ENCODE assay signal across 8 cellular contexts in genomic region chr19:52820472-52821205, GRCh38. TPM values are rescaled to one million over a fixed set of nuclear protein-coding genes. Genes with fewer than 3 reads are reported as not detected.
DNase-seq lines count a peak whose midpoint lies in the region; ATAC-seq, FAIRE-seq and TF ChIP-seq lines count a peak whose summit lies in the region.
"Not testable (repeated sequence)": the region's sequence is repeated elsewhere in the genome, so short reads cannot be mapped to it uniquely, and the experiment has no call there.

No MANE protein-coding gene starts in this region.

- intact Hi-C loops in GM12878 (cut with micrococcal nuclease; ENCODE audit: unreplicated experiment), result not testable (repeated sequence)

- in situ Hi-C loops in GM12878 (cut with MboI), result not testable (repeated sequence)

- peak overlapping the region; percentile 65 for H3K4me3 ChIP-seq in Jurkat, Clone E6-1 (ENCODE audit: low read length)
- peak overlapping the region; percentile 84 for H3K4me3 ChIP-seq in GM12878
- peak overlapping the region; percentile 95 for H3K4me3 ChIP-seq in cardiac muscle cell

- peak overlapping the region; percentile 80 for H3K9ac ChIP-seq in GM12878 (ENCODE audit: control insufficient read depth, insufficient read depth, low read length)

- peak overlapping the region; percentile 63 for H3K27ac ChIP-seq in GM12878 (ENCODE audit: control insufficient read depth, insufficient read depth)
- not testable (repeated sequence) for H3K27ac ChIP-seq in cardiac muscle cell

- not testable (repeated sequence) for H3K36me3 ChIP-seq in GM12878 (ENCODE audit: control insufficient read depth in 2 of 2, insufficient read depth in 2 of 2, low read length in 1 of 2); cardiac muscle cell

- TF ChIP-seq CTCF in GM12878 (IDR thresholded peaks at IDR 0.05 in 2 of 3, conservative IDR thresholded peaks at IDR 0.05 in 1 of 3; ENCODE audit: control insufficient read depth in 2 of 3, extremely low read depth in 1 of 3, insufficient read depth in 1 of 3, low read depth in 3 of 3, low read length in 3 of 3); cardiac muscle cell (IDR thresholded peaks at IDR 0.05; ENCODE audit: low read depth, low read length): not testable (repeated sequence)

- 27% methylated on average over 11 of the region's 20 CpGs for WGBS in GM12878 (ENCODE audit: insufficient coverage, insufficient replicate concordance, low lambda C conversion rate, missing lambda C conversion rate)

- TF ChIP-seq POLR2A in GM12878 (IDR thresholded peaks at IDR 0.05; ENCODE audit: low read depth, low read length), result not testable (repeated sequence)

- H3K27me3 ChIP-seq in GM12878 (replicated peaks in 1 of 2; ENCODE audit: control insufficient read depth in 2 of 2, insufficient read depth in 2 of 2, low read length in 1 of 2); cardiac muscle cell: not testable (repeated sequence)

- POLR2A ChIA-PET in GM12878 (lab: Charles Lee), result not testable (repeated sequence)

- ATAC-seq in GM21825 (IDR thresholded peaks at IDR 0.05; ENCODE audit: unreplicated experiment) (peak; percentile 27), T-helper 17 cell (peak; percentile 22), GM12878 (peak; percentile 75)
- ATAC-seq in natural killer cell treated with Interleukin-12 subunit alpha and Interleukin-12 subunit beta and Interleukin-15 and Interleukin-18, amount 100 ng/mL, for 72 hours, result peak; percentile 30 to 64
- peak; percentile 62 to 66 for ATAC-seq in stimulated activated naive B cell treated with anti-CD40 and anti-IgM and Interleukin-4, amounts not matched to agents 10 μg/mL and 1 μg/mL and 100 μg/mL, for 72 hours (replicated peaks)

- H3K9me3 Mint-ChIP-seq in natural killer cell treated with Interleukin-12 subunit alpha and Interleukin-12 subunit beta and Interleukin-15 and Interleukin-18, amount 100 ng/mL, for 72 hours; stimulated activated naive B cell treated with anti-CD40 and anti-IgM and Interleukin-4, amounts not matched to agents 10 μg/mL and 1 μg/mL and 100 μg/mL, for 72 hours: not testable (repeated sequence)

- H3K27ac Mint-ChIP-seq in T-helper 17 cell, result peak overlapping the region; percentile 81
- peak overlapping the region; percentile 64 to 90 for H3K27ac Mint-ChIP-seq in natural killer cell treated with Interleukin-12 subunit alpha and Interleukin-12 subunit beta and Interleukin-15 and Interleukin-18, amount 100 ng/mL, for 72 hours
- H3K27ac Mint-ChIP-seq in stimulated activated naive B cell treated with anti-CD40 and anti-IgM and Interleukin-4, amounts not matched to agents 10 μg/mL and 1 μg/mL and 100 μg/mL, for 72 hours, result peak overlapping the region; percentile 95

- H2AFZ ChIP-seq in GM12878 (ENCODE audit: control insufficient read depth, low read depth, low read length), result not testable (repeated sequence)

- TF ChIP-seq EP300 in GM12878 (IDR thresholded peaks at IDR 0.05; ENCODE audit: borderline replicate concordance in 1 of 2, control insufficient read depth in 1 of 2, low read depth in 2 of 2, low read length in 2 of 2), result not testable (repeated sequence)

- TSS peak; percentile 77 for BruUV-seq in GM12878 (replicated peaks; lab: Mats Ljungman, UMichigan)

- not testable (repeated sequence) for H3K9me3 ChIP-seq in T-helper 17 cell (ENCODE audit: control insufficient read depth, low read length, poor library complexity, severe bottlenecking); GM12878 (replicated peaks; ENCODE audit: control insufficient read depth, insufficient read depth, low read length); cardiac muscle cell (ENCODE audit: low read depth)

- H3K36me3 Mint-ChIP-seq in T-helper 17 cell (ENCODE audit: low read depth), result not testable (repeated sequence)
- H3K36me3 Mint-ChIP-seq in natural killer cell treated with Interleukin-12 subunit alpha and Interleukin-12 subunit beta and Interleukin-15 and Interleukin-18, amount 100 ng/mL, for 72 hours, result peaks cover 16% of the 10 kb centered on the region
- peaks cover 19 to 29% of the 10 kb centered on the region in 2 donors for H3K36me3 Mint-ChIP-seq in stimulated activated naive B cell treated with anti-CD40 and anti-IgM and Interleukin-4, amounts not matched to agents 10 μg/mL and 1 μg/mL and 100 μg/mL, for 72 hours

- SMC1A ChIA-PET in GM12878 (lab: Charles Lee; ENCODE audit: uncharacterized antibody, unreplicated experiment), result not testable (repeated sequence)

- FAIRE-seq in GM12878 (lab: Jason Lieb, UNC), result not testable (repeated sequence)

- DNase-seq in DMS53 (lab: John Stamatoyannopoulos, UW) (peak; percentile 48), cardiac muscle cell (ENCODE audit: low read depth in 1 of 2, low spot score in 1 of 2) (peak; percentile 8 to 28)
- DNase-seq in Jurkat, Clone E6-1 (ENCODE audit: low read depth, low spot score); T-helper 17 cell; GM12878 (ENCODE audit: low read depth, low spot score); natural killer cell treated with Interleukin-12 subunit alpha and Interleukin-12 subunit beta and Interleukin-15 and Interleukin-18, amount 100 ng/mL, for 72 hours (ENCODE audit: low spot score): not testable (repeated sequence)
- peak; percentile 12 for DNase-seq in stimulated activated naive B cell treated with anti-CD40 and anti-IgM and Interleukin-4, amounts not matched to agents 10 μg/mL and 1 μg/mL and 100 μg/mL, for 72 hours

- CTCF ChIA-PET in GM12878 (lab: Yijun Ruan, JAX), result not testable (repeated sequence)

- H3K79me2 ChIP-seq in GM12878 (ENCODE audit: control insufficient read depth, insufficient read depth, low read length), result not testable (repeated sequence)

- H3K4me1 Mint-ChIP-seq in T-helper 17 cell, result peaks cover 12% of the 10 kb centered on the region
- peaks cover 13 to 23% of the 10 kb centered on the region in 2 donors for H3K4me1 Mint-ChIP-seq in natural killer cell treated with Interleukin-12 subunit alpha and Interleukin-12 subunit beta and Interleukin-15 and Interleukin-18, amount 100 ng/mL, for 72 hours (ENCODE audit: low read depth in 2 of 2)
- H3K4me1 Mint-ChIP-seq in stimulated activated naive B cell treated with anti-CD40 and anti-IgM and Interleukin-4, amounts not matched to agents 10 μg/mL and 1 μg/mL and 100 μg/mL, for 72 hours, result peaks cover 10 to 11% of the 10 kb centered on the region in 2 donors

- not testable (repeated sequence) for H3K27me3 Mint-ChIP-seq in T-helper 17 cell; natural killer cell treated with Interleukin-12 subunit alpha and Interleukin-12 subunit beta and Interleukin-15 and Interleukin-18, amount 100 ng/mL, for 72 hours; stimulated activated naive B cell treated with anti-CD40 and anti-IgM and Interleukin-4, amounts not matched to agents 10 μg/mL and 1 μg/mL and 100 μg/mL, for 72 hours

- H4K20me1 ChIP-seq in GM12878 (ENCODE audit: control insufficient read depth, insufficient read depth), result not testable (repeated sequence)

- TF ChIP-seq RAD21 in GM12878 (IDR thresholded peaks at IDR 0.05; ENCODE audit: insufficient read depth, low read depth, low read length), result not testable (repeated sequence)

- H3K4me3 Mint-ChIP-seq in T-helper 17 cell, result peak overlapping the region; percentile 94
- peak overlapping the region; percentile 94 for H3K4me3 Mint-ChIP-seq in natural killer cell treated with Interleukin-12 subunit alpha and Interleukin-12 subunit beta and Interleukin-15 and Interleukin-18, amount 100 ng/mL, for 72 hours
- peak overlapping the region; percentile 97 to 98 for H3K4me3 Mint-ChIP-seq in stimulated activated naive B cell treated with anti-CD40 and anti-IgM and Interleukin-4, amounts not matched to agents 10 μg/mL and 1 μg/mL and 100 μg/mL, for 72 hours

- H3K4me1 ChIP-seq in GM12878 (ENCODE audit: control insufficient read depth, insufficient read depth, low read length); cardiac muscle cell (ENCODE audit: low read depth): not testable (repeated sequence)

- RAD21 ChIA-PET in GM12878 (lab: Charles Lee; ENCODE audit: unreplicated experiment), result not testable (repeated sequence)

- peak overlapping the region; percentile 55 for H3K4me2 ChIP-seq in GM12878 (ENCODE audit: control insufficient read depth, insufficient read depth)

RNA-seq across cellular contexts. Expression of gene ZNF28, which starts 0.8 kb away (rescaled TPM):
- polyA plus RNA-seq in Jurkat, Clone E6-1 (2012; ENCODE audit: insufficient read depth, insufficient read length), result 4.3 TPM
- 10 to 100 TPM; 10.2 to 11.6 TPM for total RNA-seq in T-helper 17 cell
- 55.5 and 57.6 TPM in 2 replicates for total RNA-seq in GM12878 (2013; cell fraction: nucleolus; rRNA removed)
- 6.7 and 7.8 TPM in 2 replicates for total RNA-seq in GM12878 (2014; rRNA removed)
- 16.1 and 17.5 TPM in 2 replicates for total RNA-seq in GM12878 (2014; rRNA removed; fragmentation: Illumina TruSeq; extraction: Trizol)
- total RNA-seq in GM12878 (2021), result 9.5 TPM in 2 replicates
- 2.8 TPM for polyA plus RNA-seq in GM12878 (2011; ENCODE audit: low read depth)
- 17.5 and 28.6 TPM in 2 replicates for polyA plus RNA-seq in GM12878 (2011; rRNA removed)
- 7.6 and 22.0 TPM in 2 replicates for polyA plus RNA-seq in GM12878 (2011; cell fraction: cytosol; rRNA removed)
- polyA plus RNA-seq in GM12878 (2011; cell fraction: nucleus; rRNA removed), result 13.7 and 16.0 TPM in 2 replicates
- 7.4 and 10.7 TPM in 2 replicates for polyA plus RNA-seq in GM12878 (2012)
- 6.8 and 8.3 TPM in 2 replicates for polyA plus RNA-seq in GM12878 (2014; fragmentation: Illumina TruSeq; extraction: Trizol)
- polyA plus RNA-seq in GM12878 (2014; fragmentation: Nextera tagmentation; extraction: Ambion mirVana), result 10 to 100 TPM; 22.6 to 31.1 TPM
- 4.8 and 5.9 TPM in 2 replicates for polyA plus RNA-seq in GM12878 (2014; rRNA removed)
- 10 to 100 TPM; 14.6 to 18.8 TPM for polyA plus RNA-seq in GM12878 (2016; fragmentation: Nextera tagmentation; extraction: Ambion mirVana)
- polyA minus RNA-seq in GM12878 (2011; rRNA and poly(A)+ RNA removed), result 18.1 and 25.4 TPM in 2 replicates
- 5.3 and 7.6 TPM in 2 replicates for polyA minus RNA-seq in GM12878 (2011; cell fraction: cytosol; rRNA and poly(A)+ RNA removed)
- 8.5 and 10.8 TPM in 2 replicates for polyA minus RNA-seq in GM12878 (2011; cell fraction: nucleus; rRNA and poly(A)+ RNA removed)
- total RNA-seq in cardiac muscle cell, result 9.7 and 11.6 TPM in 2 replicates
- polyA plus RNA-seq in cardiac muscle cell, result 11.7 and 13.4 TPM in 2 replicates
- total RNA-seq in natural killer cell treated with Interleukin-12 subunit alpha and Interleukin-12 subunit beta and Interleukin-15 and Interleukin-18, amount 100 ng/mL, for 72 hours, result 10 to 100 TPM; 11.3 to 24.7 TPM

RNA-seq across cellular contexts. Expression of gene ZNF600, which starts 34.0 kb away (rescaled TPM):
- not detected for polyA plus RNA-seq in Jurkat, Clone E6-1 (2012; ENCODE audit: insufficient read depth, insufficient read length)
- total RNA-seq in T-helper 17 cell (10 to 100 TPM in 1 of 2 donors, 1 to 10 TPM in 1; 5.7 to 17.9 TPM), GM12878 (2014; rRNA removed) (9.4 and 11.1 TPM in 2 replicates), GM12878 (2014; rRNA removed; fragmentation: Illumina TruSeq; extraction: Trizol) (14.8 and 15.1 TPM in 2 replicates), GM12878 (2021) (10.2 and 12.0 TPM in 2 replicates), cardiac muscle cell (1.6 and 2.0 TPM in 2 replicates)
- 62.0 and 67.1 TPM in 2 replicates for total RNA-seq in GM12878 (2013; cell fraction: nucleolus; rRNA removed)
- 13.1 TPM for polyA plus RNA-seq in GM12878 (2011; ENCODE audit: low read depth)
- polyA plus RNA-seq in GM12878 (2011; rRNA removed) (25.6 and 31.4 TPM in 2 replicates), GM12878 (2014; fragmentation: Illumina TruSeq; extraction: Trizol) (19.1 and 23.3 TPM in 2 replicates), GM12878 (2014; fragmentation: Nextera tagmentation; extraction: Ambion mirVana) (10 to 100 TPM in 1 of 2 experiments, 1 to 10 TPM in 1; 9.5 to 10.4 TPM), GM12878 (2014; rRNA removed) (8.8 and 17.3 TPM in 2 replicates), GM12878 (2016; fragmentation: Nextera tagmentation; extraction: Ambion mirVana) (10 to 100 TPM; 11.2 to 11.7 TPM), cardiac muscle cell (2.1 and 2.3 TPM in 2 replicates)
- 16.6 and 23.9 TPM in 2 replicates for polyA plus RNA-seq in GM12878 (2011; cell fraction: cytosol; rRNA removed)
- 51.7 and 62.7 TPM in 2 replicates for polyA plus RNA-seq in GM12878 (2011; cell fraction: nucleus; rRNA removed)
- polyA plus RNA-seq in GM12878 (2012), result 10.9 and 11.6 TPM in 2 replicates
- polyA minus RNA-seq in GM12878 (2011; rRNA and poly(A)+ RNA removed), result 28.7 and 36.7 TPM in 2 replicates
- polyA minus RNA-seq in GM12878 (2011; cell fraction: cytosol; rRNA and poly(A)+ RNA removed), result 11.4 and 11.9 TPM in 2 replicates
- polyA minus RNA-seq in GM12878 (2011; cell fraction: nucleus; rRNA and poly(A)+ RNA removed), result 30.0 TPM in 2 replicates
- total RNA-seq in natural killer cell treated with Interleukin-12 subunit alpha and Interleukin-12 subunit beta and Interleukin-15 and Interleukin-18, amount 100 ng/mL, for 72 hours, result 10 to 100 TPM; 11.5 to 35.2 TPM

RNA-seq across cellular contexts. Expression of gene ZNF468, which starts 36.8 kb away (rescaled TPM):
- polyA plus RNA-seq in Jurkat, Clone E6-1 (2012; ENCODE audit: insufficient read depth, insufficient read length), result 4.1 TPM
- 10 to 100 TPM; 10.5 to 12.2 TPM for total RNA-seq in T-helper 17 cell
- 67.6 and 73.5 TPM in 2 replicates for total RNA-seq in GM12878 (2013; cell fraction: nucleolus; rRNA removed)
- total RNA-seq in GM12878 (2014; rRNA removed), result 8.2 and 10.4 TPM in 2 replicates
- 12.7 and 13.2 TPM in 2 replicates for total RNA-seq in GM12878 (2014; rRNA removed; fragmentation: Illumina TruSeq; extraction: Trizol)
- 6.9 and 9.9 TPM in 2 replicates for total RNA-seq in GM12878 (2021)
- 6.0 TPM for polyA plus RNA-seq in GM12878 (2011; ENCODE audit: low read depth)
- polyA plus RNA-seq in GM12878 (2011; rRNA removed), result 18.8 and 24.4 TPM in 2 replicates
- 11.3 and 11.8 TPM in 2 replicates for polyA plus RNA-seq in GM12878 (2011; cell fraction: cytosol; rRNA removed)
- polyA plus RNA-seq in GM12878 (2011; cell fraction: nucleus; rRNA removed), result 18.9 and 20.6 TPM in 2 replicates
- polyA plus RNA-seq in GM12878 (2012), result 5.7 and 6.5 TPM in 2 replicates
- 10.0 and 10.9 TPM in 2 replicates for polyA plus RNA-seq in GM12878 (2014; fragmentation: Illumina TruSeq; extraction: Trizol)
- polyA plus RNA-seq in GM12878 (2014; fragmentation: Nextera tagmentation; extraction: Ambion mirVana), result 1 to 10 TPM; 3.9 to 4.3 TPM
- polyA plus RNA-seq in GM12878 (2014; rRNA removed), result 5.0 and 5.7 TPM in 2 replicates
- 10 to 100 TPM in 1 of 2 experiments, 1 to 10 TPM in 1; 8.8 to 10.2 TPM for polyA plus RNA-seq in GM12878 (2016; fragmentation: Nextera tagmentation; extraction: Ambion mirVana)
- 23.4 and 25.7 TPM in 2 replicates for polyA minus RNA-seq in GM12878 (2011; rRNA and poly(A)+ RNA removed)
- 5.5 and 7.5 TPM in 2 replicates for polyA minus RNA-seq in GM12878 (2011; cell fraction: cytosol; rRNA and poly(A)+ RNA removed)
- polyA minus RNA-seq in GM12878 (2011; cell fraction: nucleus; rRNA and poly(A)+ RNA removed), result 12.8 and 17.6 TPM in 2 replicates
- total RNA-seq in cardiac muscle cell, result 19.9 and 23.0 TPM in 2 replicates
- 14.0 and 19.5 TPM in 2 replicates for polyA plus RNA-seq in cardiac muscle cell
- 10 to 100 TPM; 11.3 to 18.7 TPM for total RNA-seq in natural killer cell treated with Interleukin-12 subunit alpha and Interleukin-12 subunit beta and Interleukin-15 and Interleukin-18, amount 100 ng/mL, for 72 hours

Comparison
In these comparisons a context has a peak if more than half of its experiments do, and no peak if none do; other contexts are left out.
1. ATAC-seq: peak in every context shown above with its lines; median percentile 75 in GM12878; 64 in stimulated activated naive B cell treated with anti-CD40 and anti-IgM and Interleukin-4, amounts not matched to agents 10 μg/mL and 1 μg/mL and 100 μg/mL, for 72 hours; 47 in natural killer cell treated with Interleukin-12 subunit alpha and Interleukin-12 subunit beta and Interleukin-15 and Interleukin-18, amount 100 ng/mL, for 72 hours; 27 in GM21825; 22 in T-helper 17 cell.